ENCODE assay signal across 12 cellular contexts in genomic region chr2:217912030-217913024, GRCh38.
DNase-seq lines count a peak whose midpoint lies in the region; ATAC-seq and TF ChIP-seq lines count a peak whose summit lies in the region.
"Had no signal": no experiment of that assay in that cellular context is flagged by ENCODE, and none has a peak within 500 bp of the region (broad histone marks: within the 10 kb centered on the region; RNA-seq: fewer than 3 reads in every experiment).

No MANE protein-coding gene starts in this region.

- DNase-seq in body of pancreas (no peak), uterus (peak in 1 of 2 donors; percentile 35), COLO668 (lab: John Stamatoyannopoulos, UW; ENCODE audit: unreplicated experiment) (no peak), DMS 273 treated with DMSO at 0.1 percent for 48 hours (lab: John Stamatoyannopoulos, UW) (no peak), AML-193 (lab: John Stamatoyannopoulos, UW) (no peak)
- DNase-seq: activated naive CD4-positive, alpha-beta T cell treated with anti-CD3 and anti-CD28 coated beads, Interleukin-2, amount 10 ng/mL, durations not matched to agents 7 days and 5 days; Caco-2; MM.1S; stimulated activated CD8-positive, alpha-beta memory T cell treated with anti-CD3 and anti-CD28 coated beads, Interleukin-4, amount 100 ng/mL, for 48 hours had no signal

- no peaks in the 10 kb centered on the region for H3K27me3 ChIP-seq in body of pancreas
- peaks cover 17% of the 10 kb centered on the region; the same call in 1 of the 2 replicates for H3K27me3 ChIP-seq in iPS-20b (ENCODE audit: insufficient read depth, low read length)
- no peaks in the 10 kb centered on the region for H3K27me3 ChIP-seq in parathyroid adenoma (ENCODE audit: control insufficient read depth, insufficient read depth, low read length)
- no peaks in the 10 kb centered on the region for H3K27me3 ChIP-seq in uterus

- no peak overlapping the region for H2AFZ ChIP-seq in parathyroid adenoma

- H3K9ac ChIP-seq in iPS-20b (ENCODE audit: low read depth, low read length) (no peak overlapping the region; the same call in 1 of the 2 replicates), parathyroid adenoma (no peak overlapping the region)

- 76 to 81% methylated on average over 25 of the region's 25 CpGs for WGBS in body of pancreas, 2 donors

- no peak overlapping the region for H3K4me3 ChIP-seq in body of pancreas
- peak overlapping the region; percentile 48; the same call in 1 of the 2 replicates for H3K4me3 ChIP-seq in iPS-20b (ENCODE audit: low read length)
- H3K4me3 ChIP-seq in parathyroid adenoma (ENCODE audit: low read depth, low read length) = no peak overlapping the region
- H3K4me3 ChIP-seq in uterus = peak overlapping the region in 1 of 2 donors; percentile 10

- ATAC-seq in body of pancreas = no peak
- ATAC-seq: Panc1 had no signal

- H3K9me3 ChIP-seq in body of pancreas = no peaks in the 10 kb centered on the region
- H3K9me3 ChIP-seq in iPS-20b (ENCODE audit: insufficient read depth, low read depth, low read length) = no peaks in the 10 kb centered on the region
- no peaks in the 10 kb centered on the region for H3K9me3 ChIP-seq in parathyroid adenoma (ENCODE audit: control insufficient read depth, low read length)
- no peaks in the 10 kb centered on the region for H3K9me3 ChIP-seq in uterus
- H3K9me3 ChIP-seq: Caco-2 had no signal

- H3K27ac ChIP-seq in body of pancreas (peak overlapping the region; percentile 18 to 89 (median 52)), iPS-20b (ENCODE audit: low read length) (no peak overlapping the region), parathyroid adenoma (peak overlapping the region; percentile 16), uterus (peak overlapping the region; percentile 92 to 97)

- H3K36me3 ChIP-seq in body of pancreas (replicated peaks in 1 of 2; ENCODE audit: insufficient read depth in 1 of 2, low read depth in 2 of 2) (no peaks in the 10 kb centered on the region), iPS-20b (ENCODE audit: insufficient read depth, low read depth, low read length) (no peaks in the 10 kb centered on the region), parathyroid adenoma (ENCODE audit: control insufficient read depth, insufficient read depth, low read length) (no peaks in the 10 kb centered on the region), uterus (no peaks in the 10 kb centered on the region)

- TF ChIP-seq POLR2A in body of pancreas (IDR thresholded peaks at IDR 0.05) (no peak), uterus (IDR thresholded peaks at IDR 0.05) (no peak)

- intact Hi-C loops in body of pancreas (cut with DNase I) = no loop called here
- intact Hi-C loops in uterus (cut with DNase I; ENCODE audit: low total_unique reads) = no loop called here

- H3K79me2 ChIP-seq in parathyroid adenoma = peaks cover 59% of the 10 kb centered on the region

- no peak overlapping the region for H3K4me2 ChIP-seq in parathyroid adenoma (ENCODE audit: low read length)

- peaks cover 81% of the 10 kb centered on the region for H3K4me1 ChIP-seq in body of pancreas
- peaks cover 3% of the 10 kb centered on the region for H3K4me1 ChIP-seq in iPS-20b (ENCODE audit: insufficient read depth, low read length)
- peaks cover 21% of the 10 kb centered on the region for H3K4me1 ChIP-seq in parathyroid adenoma
- peaks cover 49 to 68% of the 10 kb centered on the region in 2 donors for H3K4me1 ChIP-seq in uterus
- H3K4me1 ChIP-seq: Caco-2 had no signal

- TF ChIP-seq CTCF in body of pancreas (IDR thresholded peaks at IDR 0.05) (no peak), parathyroid adenoma (IDR thresholded peaks at IDR 0.05) (no peak), uterus (IDR thresholded peaks at IDR 0.05) (no peak)
